9 cellular contexts compared by ENCODE assay signal in genomic region chr9:35905912-35906679, GRCh38. TPM values are rescaled to one million over a fixed set of nuclear protein-coding genes. Genes with fewer than 3 reads are reported as not detected.
A peak's percentile ranks its signal among the peaks of the same experiment; 100 is the strongest.
DNase-seq lines count a peak whose midpoint lies in the region; ATAC-seq, FAIRE-seq and TF ChIP-seq lines count a peak whose summit lies in the region.
"Had no signal": no experiment of that assay in that cellular context is flagged by ENCODE, and none has a peak within 500 bp of the region (broad histone marks: within the 10 kb centered on the region; RNA-seq: fewer than 3 reads in every experiment).

HRCT1 (plus strand) TSS chr9:35906202; CDS start chr9:35906288, 86 bp downstream.

- peaks cover 37% of the 10 kb centered on the region for H3F3A ChIP-seq in SK-N-SH (replicated peaks; ENCODE audit: insufficient read depth)

- no peak within 1 kb of the TSS for H3K4ac ChIP-seq in trophoblast cell (ENCODE audit: low read depth, low read length)

- H4K8ac ChIP-seq in trophoblast cell (ENCODE audit: low read depth, low read length) = peak within 1 kb of the TSS; percentile 8

- H3K18ac ChIP-seq in trophoblast cell (ENCODE audit: low read length) = no peak within 1 kb of the TSS

- H3K4me3 ChIP-seq in SK-N-SH (ENCODE audit: low read depth in 2 of 2, low read length in 1 of 2) (no peak within 1 kb of the TSS), fibroblast of villous mesenchyme (ENCODE audit: low read depth, low read length) (no peak within 1 kb of the TSS), trophoblast cell (ENCODE audit: low read depth, low read length) (no peak within 1 kb of the TSS)

- H3K27ac ChIP-seq in SK-N-SH (ENCODE audit: low read depth in 2 of 2, low read length in 1 of 2) (peak within 1 kb of the TSS; percentile 89 to 98), trophoblast cell (ENCODE audit: low read depth, low read length) (no peak within 1 kb of the TSS)

- peak within 1 kb of the TSS; percentile 68; the same call in 1 of the 2 replicates for H3K9ac ChIP-seq in SK-N-SH
- H3K9ac ChIP-seq in trophoblast cell (ENCODE audit: low read length) = no peak within 1 kb of the TSS

- no peaks in the 10 kb centered on the region; the same call in 1 of the 2 replicates for H3K79me2 ChIP-seq in SK-N-SH (ENCODE audit: insufficient read depth)
- H3K79me2 ChIP-seq in trophoblast cell (ENCODE audit: control insufficient read depth, insufficient read depth, low read length, poor library complexity) = peaks cover 3% of the 10 kb centered on the region

- H4K91ac ChIP-seq in trophoblast cell (ENCODE audit: low read depth, low read length) = peak within 1 kb of the TSS; percentile 9

- H3K9me3 ChIP-seq in SK-N-SH = no peaks in the 10 kb centered on the region
- H3K9me3 ChIP-seq in trophoblast cell (ENCODE audit: insufficient read depth, low read depth, low read length) = no peaks in the 10 kb centered on the region

- peaks cover 23% of the 10 kb centered on the region for H3K79me1 ChIP-seq in trophoblast cell (ENCODE audit: low read length)

- H3K14ac ChIP-seq in trophoblast cell (ENCODE audit: low read length) = peak within 1 kb of the TSS; percentile 5

- H3K27me3 ChIP-seq in SK-N-SH (ENCODE audit: insufficient read depth) (no peaks in the 10 kb centered on the region), trophoblast cell (ENCODE audit: insufficient read depth, low read length) (no peaks in the 10 kb centered on the region)

- H4K20me1 ChIP-seq in SK-N-SH (ENCODE audit: insufficient read depth) = no peaks in the 10 kb centered on the region

- H3K4me1 ChIP-seq in SK-N-SH (ENCODE audit: control insufficient read depth in 1 of 2, insufficient read depth in 2 of 2, low read depth in 1 of 2, low read length in 1 of 2) (peaks cover 38 to 46% of the 10 kb centered on the region in 2 experiments; a peak in 3 of 4 replicates), trophoblast cell (ENCODE audit: control insufficient read depth in 1 of 2, insufficient read depth in 2 of 2, low read length in 2 of 2) (peaks cover 42 to 56% of the 10 kb centered on the region in 2 experiments)

- peak; percentile 3 for TF ChIP-seq POLR2A in H54 (IDR thresholded peaks at IDR 0.05; ENCODE audit: low read depth, low read length)

- TF ChIP-seq CTCF in SK-N-SH (IDR thresholded peaks at IDR 0.05) = no peak
- no peak for TF ChIP-seq CTCF in fibroblast of villous mesenchyme (IDR thresholded peaks at IDR 0.05; ENCODE audit: insufficient read depth, low read depth, low read length)

- no peak for TF ChIP-seq RAD21 in SK-N-SH (IDR thresholded peaks at IDR 0.05; ENCODE audit: low read length)

- H2AFZ ChIP-seq in SK-N-SH (ENCODE audit: low read depth) = peak within 1 kb of the TSS; percentile 26; the same call in 1 of the 2 replicates
- H2AFZ ChIP-seq in trophoblast cell (ENCODE audit: insufficient read depth, low read length, poor library complexity) = peak within 1 kb of the TSS; percentile 23

- no peak within 1 kb of the TSS for H2BK5ac ChIP-seq in trophoblast cell (ENCODE audit: low read depth, low read length, poor library complexity)

- 77% methylated on average over 24 of the region's 30 CpGs for WGBS in SK-N-SH (ENCODE audit: low lambda C conversion rate)
- WGBS in trophoblast cell (ENCODE audit: extremely low coverage, insufficient coverage, insufficient read length) = no CpG with 5 or more reads among the region's 30 CpGs

- no peaks in the 10 kb centered on the region for H3K9me2 ChIP-seq in SK-N-SH

- no peak within 1 kb of the TSS for H4K12ac ChIP-seq in trophoblast cell (ENCODE audit: low read depth, low read length)

- DNase-seq in H54 (ENCODE audit: insufficient read length, low spot score) = peak; percentile 60
- no peak for DNase-seq in SK-N-SH
- peak; percentile 96 for DNase-seq in fibroblast of villous mesenchyme (ENCODE audit: low read depth)
- peak; percentile 91 to 95 for DNase-seq in trophoblast cell
- DNase-seq in RKO (ENCODE audit: low spot score) = no peak
- DNase-seq in hippocampal formation (lab: John Stamatoyannopoulos, UW) = no peak
- DNase-seq in CD1c-positive myeloid dendritic cell (ENCODE audit: extremely low spot score) = no peak

- H3K36me3 ChIP-seq in SK-N-SH (replicated peaks in 1 of 2; ENCODE audit: control insufficient read depth in 1 of 2, insufficient read depth in 2 of 2, low read length in 1 of 2) (no peaks in the 10 kb centered on the region), trophoblast cell (ENCODE audit: control insufficient read depth in 1 of 2, insufficient read depth in 2 of 2, low read length in 2 of 2) (no peaks in the 10 kb centered on the region)

- H2BK120ac ChIP-seq in trophoblast cell (ENCODE audit: insufficient read depth, low read length, poor library complexity) = peak within 1 kb of the TSS; percentile 36

- H2AK5ac ChIP-seq in trophoblast cell (ENCODE audit: low read length) = peak within 1 kb of the TSS; percentile 37

- TF ChIP-seq EP300 in SK-N-SH (IDR thresholded peaks at IDR 0.05; ENCODE audit: borderline replicate concordance in 1 of 2, low read depth in 1 of 2, low read length in 1 of 2) = peak in 1 of 2 experiments; percentile 78; a peak in 1 of 4 replicates

- ATAC-seq in GM21447 (IDR thresholded peaks at IDR 0.05; ENCODE audit: unreplicated experiment) = no peak

- H3K4me2 ChIP-seq in SK-N-SH = peak within 1 kb of the TSS; percentile 50
- no peak within 1 kb of the TSS for H3K4me2 ChIP-seq in trophoblast cell (ENCODE audit: low read length)

- peak within 1 kb of the TSS; percentile 39 for H2BK12ac ChIP-seq in trophoblast cell (ENCODE audit: low read length)

- no peak within 1 kb of the TSS for H3K23ac ChIP-seq in trophoblast cell (ENCODE audit: low read length)

- CTCF ChIA-PET in SK-N-SH (lab: Yijun Ruan, JAX) = interaction anchor here (1.0 to 7.0 kb wide), 8 partner anchors 15 to 231 kb away, joined by 3 to 94 read pairs (median 3); partner anchors contain the start of gene GLIPR2

- peak; percentile 36 for FAIRE-seq in H54 (lab: Jason Lieb, UNC)

- POLR2A ChIA-PET in SK-N-SH (lab: Yijun Ruan, JAX) = interaction anchor here (2.2 kb wide), 1 partner anchor 39 kb away, joined by 5 read pairs; no protein-coding TSS in a partner anchor

TF ChIP-seq in SK-N-SH, 30 proteins besides CTCF, POLR2A, EP300 and RAD21 (continues in another document):
- TF ChIP-seq FOSL2 (IDR thresholded peaks at IDR 0.05; ENCODE audit: borderline replicate concordance, low read depth) (peak; percentile 13; the same call in 1 of the 2 replicates), FOXJ3 (CRISPR knock-in tag; IDR thresholded peaks at IDR 0.05) (no peak), TCF12 (IDR thresholded peaks at IDR 0.05) (peak; percentile 88), ZBTB33 (IDR thresholded peaks at IDR 0.05; ENCODE audit: borderline replicate concordance, low read depth) (no peak), JUND (IDR thresholded peaks at IDR 0.05) (no peak), PBX3 (IDR thresholded peaks at IDR 0.05) (peak; percentile 80), MEF2A (IDR thresholded peaks at IDR 0.05; ENCODE audit: borderline replicate concordance, low read depth) (no peak), MAX (IDR thresholded peaks at IDR 0.05; ENCODE audit: low read depth) (peak; percentile 86), POLR2AphosphoS5 (IDR thresholded peaks at IDR 0.05; ENCODE audit: low read depth, low read length) (peak; percentile 66), TEAD4 (IDR thresholded peaks at IDR 0.05; ENCODE audit: borderline replicate concordance, insufficient read depth) (peak; percentile 88), FOXM1 (IDR thresholded peaks at IDR 0.05; ENCODE audit: low read depth) (no peak), TAF1 (IDR thresholded peaks at IDR 0.05; ENCODE audit: borderline replicate concordance, low read depth, low read length) (no peak), RFX5 (IDR thresholded peaks at IDR 0.05; ENCODE audit: low read length) (no peak), NRF1 (IDR thresholded peaks at IDR 0.05; ENCODE audit: low read depth, low read length) (no peak), SMC3 (IDR thresholded peaks at IDR 0.05; ENCODE audit: low read depth, low read length) (no peak; the same call in 1 of the 2 replicates), USF2 (IDR thresholded peaks at IDR 0.05; ENCODE audit: borderline replicate concordance, low read depth, low read length) (no peak)

RNA-seq across cellular contexts. Expression of gene HRCT1, which starts in this region (rescaled TPM):
- 2.0 and 3.0 TPM in 2 replicates for polyA plus RNA-seq in SK-N-SH (2012; rRNA removed)
- 1.9 and 2.0 TPM in 2 replicates for polyA plus RNA-seq in SK-N-SH (2012; cell fraction: cytosol; rRNA removed)
- 1.5 and 2.7 TPM in 2 replicates for polyA plus RNA-seq in SK-N-SH (2012; cell fraction: nucleus; rRNA removed)
- 0.43 and 0.97 TPM in 2 replicates for total RNA-seq in fibroblast of villous mesenchyme
- polyA plus RNA-seq in trophoblast cell (2013) = 0.07 and 0.14 TPM in 2 replicates
- polyA plus RNA-seq: neural cell had no signal

Comparison
In these comparisons a context has a peak if more than half of its experiments do, and no peak if none do; other contexts are left out.
1. Peak in DNase-seq in fibroblast of villous mesenchyme; RNA of the gene not detected or under 1 TPM.
2. DNase-seq: peak in H54 (single experiment) and trophoblast cell (2 of 2); none in SK-N-SH (single experiment), RKO (single experiment), hippocampal formation (0 of 2) and CD1c-positive myeloid dendritic cell (single experiment).